1 cellular context compared by ENCODE assay signal in the genomic region with DNA sequence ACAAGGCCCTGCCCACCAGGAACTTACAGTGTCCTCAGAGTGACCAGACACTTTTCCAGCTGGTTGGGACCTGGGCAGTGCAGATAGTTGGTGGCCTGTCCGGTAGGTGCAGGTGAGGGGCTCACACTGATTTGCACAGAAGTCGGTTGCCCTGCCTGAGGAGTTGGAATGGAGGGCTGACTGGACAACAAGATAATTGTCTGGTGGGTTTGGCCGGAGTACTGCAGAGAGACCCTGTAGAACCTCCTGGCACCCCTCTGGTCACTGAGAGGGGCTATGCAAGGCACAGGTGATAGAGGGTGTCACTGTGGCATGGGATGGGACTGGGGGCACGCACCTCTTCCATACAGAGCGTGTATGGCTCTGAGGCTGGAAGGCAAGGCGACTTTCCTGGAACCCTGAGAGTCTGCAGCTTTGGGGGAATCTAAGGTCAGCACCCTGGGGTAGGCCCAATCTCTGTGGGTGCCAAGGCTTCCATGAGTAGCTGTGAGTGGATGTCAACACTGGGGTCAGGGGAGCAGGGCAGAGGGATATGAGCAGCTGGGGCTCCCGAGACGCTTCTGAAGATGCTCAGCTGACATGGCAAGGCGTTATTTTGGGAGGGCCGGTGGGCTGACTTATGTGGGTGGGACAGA.
TF ChIP-seq lines count a peak whose summit lies in the region.

No MANE protein-coding gene starts in this region.

TF ChIP-seq in GM12878, 131 proteins besides CTCF, POLR2A, EP300 and RAD21:
- TF ChIP-seq, protein P1, sequence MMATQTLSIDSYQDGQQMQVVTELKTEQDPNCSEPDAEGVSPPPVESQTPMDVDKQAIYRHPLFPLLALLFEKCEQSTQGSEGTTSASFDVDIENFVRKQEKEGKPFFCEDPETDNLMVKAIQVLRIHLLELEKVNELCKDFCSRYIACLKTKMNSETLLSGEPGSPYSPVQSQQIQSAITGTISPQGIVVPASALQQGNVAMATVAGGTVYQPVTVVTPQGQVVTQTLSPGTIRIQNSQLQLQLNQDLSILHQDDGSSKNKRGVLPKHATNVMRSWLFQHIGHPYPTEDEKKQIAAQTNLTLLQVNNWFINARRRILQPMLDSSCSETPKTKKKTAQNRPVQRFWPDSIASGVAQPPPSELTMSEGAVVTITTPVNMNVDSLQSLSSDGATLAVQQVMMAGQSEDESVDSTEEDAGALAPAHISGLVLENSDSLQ (IDR thresholded peaks at IDR 0.05), result no peak
- no peak for TF ChIP-seq ZNF217 (IDR thresholded peaks at IDR 0.05)
- TF ChIP-seq, protein P2, sequence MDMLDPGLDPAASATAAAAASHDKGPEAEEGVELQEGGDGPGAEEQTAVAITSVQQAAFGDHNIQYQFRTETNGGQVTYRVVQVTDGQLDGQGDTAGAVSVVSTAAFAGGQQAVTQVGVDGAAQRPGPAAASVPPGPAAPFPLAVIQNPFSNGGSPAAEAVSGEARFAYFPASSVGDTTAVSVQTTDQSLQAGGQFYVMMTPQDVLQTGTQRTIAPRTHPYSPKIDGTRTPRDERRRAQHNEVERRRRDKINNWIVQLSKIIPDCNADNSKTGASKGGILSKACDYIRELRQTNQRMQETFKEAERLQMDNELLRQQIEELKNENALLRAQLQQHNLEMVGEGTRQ (IDR thresholded peaks at IDR 0.05; ENCODE audit: borderline replicate concordance, low read depth, low read length), result no peak
- TF ChIP-seq SMC3 (IDR thresholded peaks at IDR 0.05; ENCODE audit: borderline replicate concordance, low read length), result no peak
- TF ChIP-seq, protein P3, sequence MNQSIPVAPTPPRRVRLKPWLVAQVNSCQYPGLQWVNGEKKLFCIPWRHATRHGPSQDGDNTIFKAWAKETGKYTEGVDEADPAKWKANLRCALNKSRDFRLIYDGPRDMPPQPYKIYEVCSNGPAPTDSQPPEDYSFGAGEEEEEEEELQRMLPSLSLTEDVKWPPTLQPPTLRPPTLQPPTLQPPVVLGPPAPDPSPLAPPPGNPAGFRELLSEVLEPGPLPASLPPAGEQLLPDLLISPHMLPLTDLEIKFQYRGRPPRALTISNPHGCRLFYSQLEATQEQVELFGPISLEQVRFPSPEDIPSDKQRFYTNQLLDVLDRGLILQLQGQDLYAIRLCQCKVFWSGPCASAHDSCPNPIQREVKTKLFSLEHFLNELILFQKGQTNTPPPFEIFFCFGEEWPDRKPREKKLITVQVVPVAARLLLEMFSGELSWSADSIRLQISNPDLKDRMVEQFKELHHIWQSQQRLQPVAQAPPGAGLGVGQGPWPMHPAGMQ (IDR thresholded peaks at IDR 0.05; ENCODE audit: borderline replicate concordance), result no peak
- TF ChIP-seq, protein P4, sequence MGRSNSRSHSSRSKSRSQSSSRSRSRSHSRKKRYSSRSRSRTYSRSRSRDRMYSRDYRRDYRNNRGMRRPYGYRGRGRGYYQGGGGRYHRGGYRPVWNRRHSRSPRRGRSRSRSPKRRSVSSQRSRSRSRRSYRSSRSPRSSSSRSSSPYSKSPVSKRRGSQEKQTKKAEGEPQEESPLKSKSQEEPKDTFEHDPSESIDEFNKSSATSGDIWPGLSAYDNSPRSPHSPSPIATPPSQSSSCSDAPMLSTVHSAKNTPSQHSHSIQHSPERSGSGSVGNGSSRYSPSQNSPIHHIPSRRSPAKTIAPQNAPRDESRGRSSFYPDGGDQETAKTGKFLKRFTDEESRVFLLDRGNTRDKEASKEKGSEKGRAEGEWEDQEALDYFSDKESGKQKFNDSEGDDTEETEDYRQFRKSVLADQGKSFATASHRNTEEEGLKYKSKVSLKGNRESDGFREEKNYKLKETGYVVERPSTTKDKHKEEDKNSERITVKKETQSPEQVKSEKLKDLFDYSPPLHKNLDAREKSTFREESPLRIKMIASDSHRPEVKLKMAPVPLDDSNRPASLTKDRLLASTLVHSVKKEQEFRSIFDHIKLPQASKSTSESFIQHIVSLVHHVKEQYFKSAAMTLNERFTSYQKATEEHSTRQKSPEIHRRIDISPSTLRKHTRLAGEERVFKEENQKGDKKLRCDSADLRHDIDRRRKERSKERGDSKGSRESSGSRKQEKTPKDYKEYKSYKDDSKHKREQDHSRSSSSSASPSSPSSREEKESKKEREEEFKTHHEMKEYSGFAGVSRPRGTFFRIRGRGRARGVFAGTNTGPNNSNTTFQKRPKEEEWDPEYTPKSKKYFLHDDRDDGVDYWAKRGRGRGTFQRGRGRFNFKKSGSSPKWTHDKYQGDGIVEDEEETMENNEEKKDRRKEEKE (IDR thresholded peaks at IDR 0.05), result no peak
- TF ChIP-seq BRCA1 (IDR thresholded peaks at IDR 0.05; ENCODE audit: low read depth, low read length), result no peak
- no peak for TF ChIP-seq SUZ12 (IDR thresholded peaks at IDR 0.05; ENCODE audit: unreplicated experiment)
- no peak for TF ChIP-seq PML (IDR thresholded peaks at IDR 0.05; ENCODE audit: low read length)
- TF ChIP-seq SRF (IDR thresholded peaks at IDR 0.05; ENCODE audit: low read depth in 2 of 2, low read length in 2 of 2), result no peak
- no peak for TF ChIP-seq WRNIP1 (IDR thresholded peaks at IDR 0.05; ENCODE audit: borderline replicate concordance, low read depth, low read length)
- TF ChIP-seq NR2C2 (IDR thresholded peaks at IDR 0.05; ENCODE audit: borderline replicate concordance, control insufficient read depth, insufficient read length, low read depth), result no peak
- no peak for TF ChIP-seq SMAD5 (IDR thresholded peaks at IDR 0.05; ENCODE audit: low read depth)
- no peak for TF ChIP-seq TBL1XR1 (IDR thresholded peaks at IDR 0.05; ENCODE audit: low read depth, low read length)
- no peak for TF ChIP-seq SREBF1 (IDR thresholded peaks at IDR 0.05; ENCODE audit: low read length)
- TF ChIP-seq ZNF622 (IDR thresholded peaks at IDR 0.05), result no peak
- no peak for TF ChIP-seq KAT2A (conservative IDR thresholded peaks at IDR 0.05; ENCODE audit: control insufficient read depth, low read depth, low read length)
